ENCODE assay signal across 18 cellular contexts in genomic region chr5:135423158-135423925, GRCh38. TPM values are rescaled to one million over a fixed set of nuclear protein-coding genes. Genes with fewer than 3 reads are reported as not detected.
DNase-seq lines count a peak whose midpoint lies in the region; TF ChIP-seq lines count a peak whose summit lies in the region.
"Had no signal": no experiment of that assay in that cellular context is flagged by ENCODE, and none has a peak within 500 bp of the region (broad histone marks: within the 10 kb centered on the region; RNA-seq: fewer than 3 reads in every experiment).

No MANE protein-coding gene starts in this region.

- intact Hi-C loops in activated T-helper 1 cell treated with anti-CD3 and anti-CD28 coated beads, Interleukin-12 subunit alpha, Interleukin-12 subunit beta, Interleukin-2, Interleukin-4 antibody, amounts not matched to agents 30 ng/mL and 10 ng/mL and 1 ng/mL, durations not matched to agents 14 hours and 24 hours and 36 hours (cut with micrococcal nuclease), result no loop called here

- H3K4me3 Mint-ChIP-seq in activated T-helper 1 cell treated with anti-CD3 and anti-CD28 coated beads, Interleukin-12 subunit alpha, Interleukin-12 subunit beta, Interleukin-2, Interleukin-4 antibody, amounts not matched to agents 30 ng/mL and 10 ng/mL and 1 ng/mL, durations not matched to agents 14 hours and 24 hours and 36 hours, result no peak overlapping the region
- H3K4me3 Mint-ChIP-seq in progenitor cell of endocrine pancreas (ENCODE audit: low read depth) (no peak overlapping the region), osteocyte (ENCODE audit: unreplicated experiment) (no peak overlapping the region)
- H3K4me3 Mint-ChIP-seq: B cell, immature natural killer cell had no signal

- peaks cover 8% of the 10 kb centered on the region for H3K9me3 Mint-ChIP-seq in activated T-helper 1 cell treated with anti-CD3 and anti-CD28 coated beads, Interleukin-12 subunit alpha, Interleukin-12 subunit beta, Interleukin-2, Interleukin-4 antibody, amounts not matched to agents 30 ng/mL and 10 ng/mL and 1 ng/mL, durations not matched to agents 14 hours and 24 hours and 36 hours
- H3K9me3 Mint-ChIP-seq in progenitor cell of endocrine pancreas (ENCODE audit: low read depth) (peaks cover 3% of the 10 kb centered on the region), osteocyte (ENCODE audit: unreplicated experiment) (peaks cover 15% of the 10 kb centered on the region)

- peaks cover 15% of the 10 kb centered on the region for H3K4me1 Mint-ChIP-seq in activated T-helper 1 cell treated with anti-CD3 and anti-CD28 coated beads, Interleukin-12 subunit alpha, Interleukin-12 subunit beta, Interleukin-2, Interleukin-4 antibody, amounts not matched to agents 30 ng/mL and 10 ng/mL and 1 ng/mL, durations not matched to agents 14 hours and 24 hours and 36 hours (ENCODE audit: low read depth)
- peaks cover 16% of the 10 kb centered on the region for H3K4me1 Mint-ChIP-seq in progenitor cell of endocrine pancreas (ENCODE audit: low read depth)
- no peaks in the 10 kb centered on the region for H3K4me1 Mint-ChIP-seq in osteocyte (ENCODE audit: unreplicated experiment)
- H3K4me1 Mint-ChIP-seq: B cell had no signal

- H3K27ac Mint-ChIP-seq in activated T-helper 1 cell treated with anti-CD3 and anti-CD28 coated beads, Interleukin-12 subunit alpha, Interleukin-12 subunit beta, Interleukin-2, Interleukin-4 antibody, amounts not matched to agents 30 ng/mL and 10 ng/mL and 1 ng/mL, durations not matched to agents 14 hours and 24 hours and 36 hours, result peak overlapping the region; percentile 40
- H3K27ac Mint-ChIP-seq in progenitor cell of endocrine pancreas, result no peak overlapping the region
- no peak overlapping the region for H3K27ac Mint-ChIP-seq in osteocyte (ENCODE audit: unreplicated experiment)
- H3K27ac Mint-ChIP-seq: B cell, immature natural killer cell had no signal

- peaks cover 33% of the 10 kb centered on the region for H3K27me3 Mint-ChIP-seq in activated T-helper 1 cell treated with anti-CD3 and anti-CD28 coated beads, Interleukin-12 subunit alpha, Interleukin-12 subunit beta, Interleukin-2, Interleukin-4 antibody, amounts not matched to agents 30 ng/mL and 10 ng/mL and 1 ng/mL, durations not matched to agents 14 hours and 24 hours and 36 hours (ENCODE audit: insufficient read depth)
- H3K27me3 Mint-ChIP-seq in progenitor cell of endocrine pancreas (no peaks in the 10 kb centered on the region), osteocyte (ENCODE audit: unreplicated experiment) (peaks cover 55% of the 10 kb centered on the region)

- TF ChIP-seq CTCF in progenitor cell of endocrine pancreas (IDR thresholded peaks at IDR 0.05; ENCODE audit: unreplicated experiment), result no peak
- TF ChIP-seq CTCF in osteocyte (IDR thresholded peaks at IDR 0.05), result no peak

- no peaks in the 10 kb centered on the region for H3K36me3 Mint-ChIP-seq in activated T-helper 1 cell treated with anti-CD3 and anti-CD28 coated beads, Interleukin-12 subunit alpha, Interleukin-12 subunit beta, Interleukin-2, Interleukin-4 antibody, amounts not matched to agents 30 ng/mL and 10 ng/mL and 1 ng/mL, durations not matched to agents 14 hours and 24 hours and 36 hours (ENCODE audit: low read depth)
- no peaks in the 10 kb centered on the region for H3K36me3 Mint-ChIP-seq in progenitor cell of endocrine pancreas (ENCODE audit: insufficient read depth)
- no peaks in the 10 kb centered on the region for H3K36me3 Mint-ChIP-seq in osteocyte (ENCODE audit: unreplicated experiment)
- H3K36me3 Mint-ChIP-seq: immature natural killer cell had no signal

- DNase-seq in EL, result peak; percentile 27
- peak; percentile 96 for DNase-seq in MV-4-11 (lab: John Stamatoyannopoulos, UW)
- DNase-seq in activated T-helper 1 cell treated with anti-CD3 and anti-CD28 coated beads, Interleukin-12 subunit alpha, Interleukin-12 subunit beta, Interleukin-2, Interleukin-4 antibody, amounts not matched to agents 30 ng/mL and 10 ng/mL and 1 ng/mL, durations not matched to agents 14 hours and 24 hours and 36 hours (ENCODE audit: low spot score), result no peak
- peak; percentile 38 for DNase-seq in medulla oblongata (ENCODE audit: extremely low spot score)
- no peak for DNase-seq in progenitor cell of endocrine pancreas (ENCODE audit: low spot score, unreplicated experiment)
- DNase-seq in activated CD4-positive, alpha-beta T cell treated with anti-CD3 and anti-CD28 coated beads for 1 hour, result no peak
- DNase-seq in NCI-H82 (lab: John Stamatoyannopoulos, UW), result no peak
- DNase-seq in osteocyte (ENCODE audit: extremely low spot score, unreplicated experiment), result no peak
- DNase-seq: activated CD4-positive, alpha-beta T cell treated with anti-CD3 and anti-CD28 coated beads for 4 hours; cerebellar nuclear complex; gastrocnemius medialis; immature natural killer cell; NCI-H1105; T-helper 2 cell had no signal

RNA-seq across cellular contexts. Expression of gene DCANP1, which starts 23.8 kb away (rescaled TPM):
- not detected in 2 replicates for total RNA-seq in activated T-helper 1 cell treated with anti-CD3 and anti-CD28 coated beads, Interleukin-12 subunit alpha, Interleukin-12 subunit beta, Interleukin-2, Interleukin-4 antibody, amounts not matched to agents 30 ng/mL and 10 ng/mL and 1 ng/mL, durations not matched to agents 14 hours and 24 hours and 36 hours
- total RNA-seq in progenitor cell of endocrine pancreas (not detected in 2 replicates), osteocyte (not detected in 2 replicates)
- total RNA-seq: B cell, gastrocnemius medialis, NCI-H460, prostate gland, temporal lobe had no signal

RNA-seq across cellular contexts. Expression of gene MACROH2A1, which starts 24.3 kb away (rescaled TPM):
- 315 and 317 TPM in 2 replicates for total RNA-seq in activated T-helper 1 cell treated with anti-CD3 and anti-CD28 coated beads, Interleukin-12 subunit alpha, Interleukin-12 subunit beta, Interleukin-2, Interleukin-4 antibody, amounts not matched to agents 30 ng/mL and 10 ng/mL and 1 ng/mL, durations not matched to agents 14 hours and 24 hours and 36 hours
- total RNA-seq in progenitor cell of endocrine pancreas (311 and 319 TPM in 2 replicates), osteocyte (123 and 126 TPM in 2 replicates)

RNA-seq across cellular contexts. Expression of gene TIFAB, which starts 28.8 kb away (rescaled TPM):
- not detected in 2 replicates for total RNA-seq in activated T-helper 1 cell treated with anti-CD3 and anti-CD28 coated beads, Interleukin-12 subunit alpha, Interleukin-12 subunit beta, Interleukin-2, Interleukin-4 antibody, amounts not matched to agents 30 ng/mL and 10 ng/mL and 1 ng/mL, durations not matched to agents 14 hours and 24 hours and 36 hours
- total RNA-seq in progenitor cell of endocrine pancreas (not detected in 2 replicates), osteocyte (not detected in 2 replicates)
- total RNA-seq: B cell, gastrocnemius medialis, NCI-H460, prostate gland had no signal

Comparison
In these comparisons a context has a peak if more than half of its experiments do, and no peak if none do; other contexts are left out.
1. DNase-seq: peak in EL (single experiment), MV-4-11 (single experiment) and medulla oblongata (single experiment); none in activated T-helper 1 cell treated with anti-CD3 and anti-CD28 coated beads, Interleukin-12 subunit alpha, Interleukin-12 subunit beta, Interleukin-2, Interleukin-4 antibody, amounts not matched to agents 30 ng/mL and 10 ng/mL and 1 ng/mL, durations not matched to agents 14 hours and 24 hours and 36 hours (single experiment), progenitor cell of endocrine pancreas (single experiment), activated CD4-positive, alpha-beta T cell treated with anti-CD3 and anti-CD28 coated beads for 1 hour (single experiment), NCI-H82 (single experiment) and osteocyte (single experiment).